Comparison of ENCODE assay signal across 7 cellular contexts in genomic region chr2:25674003-25674362, GRCh38. TPM values are rescaled to one million over a fixed set of nuclear protein-coding genes. Genes with fewer than 3 reads are reported as not detected.
DNase-seq lines count a peak whose midpoint lies in the region; ATAC-seq and TF ChIP-seq lines count a peak whose summit lies in the region.

No MANE protein-coding gene starts in this region.

- TF ChIP-seq CTCF in activated CD8-positive, alpha-beta T cell treated with anti-CD3 and anti-CD28 coated beads for 36 hours (IDR thresholded peaks at IDR 0.05) = no peak

- H3K27ac Mint-ChIP-seq in activated CD8-positive, alpha-beta T cell treated with anti-CD3 and anti-CD28 coated beads for 36 hours = peak overlapping the region; percentile 49

- H3K27me3 Mint-ChIP-seq in activated CD8-positive, alpha-beta T cell treated with anti-CD3 and anti-CD28 coated beads for 36 hours = peaks cover 8% of the 10 kb centered on the region

- H3K4me3 Mint-ChIP-seq in activated CD8-positive, alpha-beta T cell treated with anti-CD3 and anti-CD28 coated beads for 36 hours = peak overlapping the region; percentile 75

- ATAC-seq in HG02870 (IDR thresholded peaks at IDR 0.05; ENCODE audit: unreplicated experiment) = peak; percentile 16
- ATAC-seq in activated CD8-positive, alpha-beta T cell treated with anti-CD3 and anti-CD28 coated beads for 36 hours = no peak

- H3K27me3 ChIP-seq in iPS-18a (ENCODE audit: control insufficient read depth, insufficient read depth, low read length) (peaks cover 37% of the 10 kb centered on the region), stomach smooth muscle (ENCODE audit: control insufficient read depth in 1 of 2, insufficient read depth in 2 of 2, low read length in 2 of 2) (no peaks in the 10 kb centered on the region)

- H3K4me3 ChIP-seq in iPS-18a (ENCODE audit: low read length) = peak overlapping the region; percentile 71
- peak overlapping the region; percentile 69 to 80 for H3K4me3 ChIP-seq in stomach smooth muscle (ENCODE audit: low read length in 2 of 2)

- CTCF ChIA-PET in activated CD8-positive, alpha-beta T cell treated with anti-CD3 and anti-CD28 coated beads for 36 hours (lab: Charles Lee) = interaction anchor here (1.1 to 1.8 kb wide), 2 partner anchors 10 to 27 kb away, joined by 6 to 10 read pairs; no protein-coding TSS in a partner anchor

- H3K36me3 ChIP-seq in iPS-18a (ENCODE audit: control insufficient read depth, low read depth, low read length) = no peaks in the 10 kb centered on the region
- no peaks in the 10 kb centered on the region for H3K36me3 ChIP-seq in stomach smooth muscle (ENCODE audit: control insufficient read depth in 2 of 2, insufficient read depth in 2 of 2, low read length in 2 of 2)

- no peak for DNase-seq in activated CD8-positive, alpha-beta T cell treated with anti-CD3 and anti-CD28 coated beads for 36 hours
- no peak for DNase-seq in kidney glomerular epithelial cell (lab: John Stamatoyannopoulos, UW)
- DNase-seq in globus pallidus (ENCODE audit: low spot score) = no peak
- no peak for DNase-seq in NCI-H345 (lab: John Stamatoyannopoulos, UW)

- H3K9me3 ChIP-seq in iPS-18a (ENCODE audit: control insufficient read depth, low read depth, low read length) (no peaks in the 10 kb centered on the region), stomach smooth muscle (ENCODE audit: control insufficient read depth in 2 of 2, low read length in 2 of 2) (no peaks in the 10 kb centered on the region)

- intact Hi-C loops in activated CD8-positive, alpha-beta T cell treated with anti-CD3 and anti-CD28 coated beads for 36 hours (cut with micrococcal nuclease) = no loop called here

- no peak overlapping the region for H3K27ac ChIP-seq in iPS-18a (ENCODE audit: low read length)
- H3K27ac ChIP-seq in stomach smooth muscle (ENCODE audit: low read length) = peak overlapping the region; percentile 46

- no peaks in the 10 kb centered on the region for H3K9me3 Mint-ChIP-seq in activated CD8-positive, alpha-beta T cell treated with anti-CD3 and anti-CD28 coated beads for 36 hours

- no peaks in the 10 kb centered on the region for H3K36me3 Mint-ChIP-seq in activated CD8-positive, alpha-beta T cell treated with anti-CD3 and anti-CD28 coated beads for 36 hours (ENCODE audit: low read depth)

- peaks cover 25% of the 10 kb centered on the region for H3K4me1 ChIP-seq in iPS-18a (ENCODE audit: control insufficient read depth, low read depth, low read length)
- peaks cover 18% of the 10 kb centered on the region for H3K4me1 ChIP-seq in stomach smooth muscle (ENCODE audit: control insufficient read depth, insufficient read depth, low read length)

- POLR2A ChIA-PET in activated CD8-positive, alpha-beta T cell treated with anti-CD3 and anti-CD28 coated beads for 36 hours (lab: Charles Lee) = interaction anchor here (0.6 to 1.5 kb wide), 4 partner anchors 10 to 179 kb away, joined by 3 to 5 read pairs (median 4); no protein-coding TSS in a partner anchor

- H3K4me1 Mint-ChIP-seq in activated CD8-positive, alpha-beta T cell treated with anti-CD3 and anti-CD28 coated beads for 36 hours (ENCODE audit: low read depth) = peaks cover 24% of the 10 kb centered on the region

- peak overlapping the region; percentile 56 for H3K9ac ChIP-seq in iPS-18a (ENCODE audit: low read length)
- H3K9ac ChIP-seq in stomach smooth muscle (ENCODE audit: low read length in 2 of 2) = peak overlapping the region in 1 of 2 donors; percentile 59

RNA-seq across cellular contexts. Expression of gene DTNB, which starts 0.6 kb away (rescaled TPM):
- 10 to 100 TPM; 27.3 to 29.1 TPM for total RNA-seq in activated CD8-positive, alpha-beta T cell treated with anti-CD3 and anti-CD28 coated beads for 36 hours
